In genomic region chr11:76703707-76704106, GRCh38 we compare ENCODE assay signal across 27 cellular contexts.
"Had no signal": no experiment of that assay in that cellular context is flagged by ENCODE, and none has a peak within 500 bp of the region (broad histone marks: within the 10 kb centered on the region; RNA-seq: fewer than 3 reads in every experiment).

No MANE protein-coding gene starts in this region.

- H3K27me3 Mint-ChIP-seq: activated naive CD8-positive, alpha-beta T cell had no signal

- ATAC-seq: activated T-cell treated with anti-CD3 and anti-CD28 coated beads, Interleukin-2, amount 50 U/mL, for 4 hours had no signal

- H3K9ac ChIP-seq: SK-N-SH had no signal

- H3K4me1 Mint-ChIP-seq: activated B cell treated with CpG ODN at 0.5 μM for 24 hours; activated CD4-positive, alpha-beta T cell treated with anti-CD3 and anti-CD28 coated beads, Interleukin-2, amount 10 ng/mL, durations not matched to agents 24 days and 14 days; central memory CD8-positive, alpha-beta T cell had no signal

- DNase-seq: activated B cell treated with CpG ODN at 0.5 μM for 24 hours; activated CD4-positive, alpha-beta T cell treated with anti-CD3 and anti-CD28 coated beads for 1 hour; activated CD4-positive, alpha-beta T cell treated with anti-CD3 and anti-CD28 coated beads, Interleukin-2, amount 10 ng/mL, durations not matched to agents 24 days and 14 days; activated CD4-positive, alpha-beta T cell treated with anti-CD3 and anti-CD28 coated beads, Interleukin-2, amount 50 U/mL, for 48 hours; activated CD8-positive, alpha-beta memory T cell treated with anti-CD3 and anti-CD28 coated beads for 24 hours; activated gamma-delta T cell; activated naive CD4-positive, alpha-beta T cell treated with anti-CD3 and anti-CD28 coated beads for 36 hours; activated T-cell treated with anti-CD3 and anti-CD28 coated beads, Interleukin-2, amount 50 U/mL, for 4 hours; amygdala; MG63; MV-4-11; NCI-H1092 treated with DMSO at 0.1 percent for 48 hours; NCI-H1436; NCI-H1694 treated with DMSO at 0.1 percent for 48 hours; NCI-H2029 treated with DMSO at 0.1 percent for 48 hours; NCI-H510A; NCI-H526 treated with DMSO at 0.1 percent for 48 hours; Peyer's patch; Right ventricle myocardium superior; SJCRH30; SK-N-SH; T-helper 1 cell had no signal

- H3K4me2 ChIP-seq: SK-N-SH had no signal

- H3K36me3 Mint-ChIP-seq: activated naive CD8-positive, alpha-beta T cell; brain had no signal

- H3K36me3 ChIP-seq: MG63, Peyer's patch, SJCRH30 had no signal

- H3K27me3 ChIP-seq: MG63, Peyer's patch, SJCRH30 had no signal

- H3K27ac Mint-ChIP-seq: activated B cell treated with CpG ODN at 0.5 μM for 24 hours; activated CD4-positive, alpha-beta T cell treated with anti-CD3 and anti-CD28 coated beads, Interleukin-2, amount 10 ng/mL, durations not matched to agents 24 days and 14 days; activated naive CD4-positive, alpha-beta T cell treated with anti-CD3 and anti-CD28 coated beads for 36 hours; activated naive CD8-positive, alpha-beta T cell; T-helper 2 cell treated with Interferon-gamma antibody and Interleukin-4, amounts not matched to agents 5 μg/mL and 100 μg/mL, for 36 hours had no signal

- H3K4me3 ChIP-seq: MG63, Peyer's patch, SJCRH30 had no signal

- H3K4me1 ChIP-seq: Peyer's patch had no signal

- H3K4me3 Mint-ChIP-seq: activated B cell treated with CpG ODN at 0.5 μM for 24 hours; activated CD4-positive, alpha-beta T cell treated with anti-CD3 and anti-CD28 coated beads, Interleukin-2, amount 10 ng/mL, durations not matched to agents 24 days and 14 days; activated naive CD4-positive, alpha-beta T cell treated with anti-CD3 and anti-CD28 coated beads for 36 hours; activated naive CD8-positive, alpha-beta T cell; activated T-cell treated with anti-CD3 and anti-CD28 coated beads, Interleukin-2, amount 50 U/mL, for 4 hours; brain; central memory CD8-positive, alpha-beta T cell; T-helper 2 cell treated with Interferon-gamma antibody and Interleukin-4, amounts not matched to agents 5 μg/mL and 100 μg/mL, for 36 hours had no signal

- H3K27ac ChIP-seq: Peyer's patch, RWPE1, SJCRH30 had no signal

- H3K9me3 Mint-ChIP-seq: activated CD4-positive, alpha-beta T cell treated with anti-CD3 and anti-CD28 coated beads, Interleukin-2, amount 10 ng/mL, durations not matched to agents 24 days and 14 days; central memory CD8-positive, alpha-beta T cell; T-helper 2 cell treated with Interferon-gamma antibody and Interleukin-4, amounts not matched to agents 5 μg/mL and 100 μg/mL, for 36 hours had no signal

- H3K9me2 ChIP-seq: SK-N-SH had no signal

- H3K9me3 ChIP-seq: MG63, Peyer's patch, SJCRH30, SK-N-SH had no signal
